ENCODE assay signal across 28 cellular contexts in the genomic region with DNA sequence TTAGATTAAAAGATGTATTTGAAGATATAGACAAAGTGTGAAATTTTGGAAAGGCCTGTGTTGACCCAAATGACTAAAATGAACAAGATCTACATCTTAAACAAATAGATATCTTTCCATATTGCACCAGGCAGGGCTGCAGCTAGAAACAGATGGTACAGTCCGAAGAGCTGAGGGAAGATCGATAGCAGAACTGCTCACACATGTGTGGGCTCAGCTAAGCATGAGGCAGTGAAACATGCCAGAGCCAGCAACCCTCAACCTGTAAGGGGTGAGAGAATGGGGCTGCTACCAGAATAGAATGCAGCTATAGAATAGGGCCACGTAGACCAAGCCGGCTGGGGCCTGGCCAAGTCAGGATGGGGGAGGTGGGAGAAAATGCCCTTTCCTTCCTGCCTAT.
"Had no signal": no experiment of that assay in that cellular context is flagged by ENCODE, and none has a peak within 500 bp of the region (broad histone marks: within the 10 kb centered on the region; RNA-seq: fewer than 3 reads in every experiment).

No MANE protein-coding gene starts in this region.

- H3K9me3 ChIP-seq: adrenal gland, body of pancreas, esophagus muscularis mucosa, gastrocnemius medialis, heart right ventricle had no signal

- H3K36me3 ChIP-seq: adrenal gland, esophagus muscularis mucosa, gastrocnemius medialis, heart right ventricle had no signal

- H2AFZ ChIP-seq: hepatocyte had no signal

- H3K4me2 ChIP-seq: hepatocyte had no signal

- DNase-seq: activated CD4-positive, alpha-beta memory T cell treated with anti-CD3 and anti-CD28 coated beads, Interleukin-2, amount 10 ng/mL, durations not matched to agents 7 days and 5 days; activated CD4-positive, alpha-beta T cell treated with anti-CD3 and anti-CD28 coated beads for 36 hours; activated CD4-positive, alpha-beta T cell treated with anti-CD3 and anti-CD28 coated beads, Interleukin-2, amount 10 ng/mL, durations not matched to agents 24 days and 14 days; activated CD4-positive, alpha-beta T cell treated with anti-CD3 and anti-CD28 coated beads, Interleukin-2, amount 50 U/mL, for 4 hours; activated CD4-positive, CD25-positive, alpha-beta regulatory T cell; activated CD4-positive, CD25-positive, alpha-beta regulatory T cell treated with anti-CD3 and anti-CD28 coated beads, Interleukin-2, amount 50 U/mL, for 72 hours; activated CD8-positive, alpha-beta memory T cell treated with anti-CD3 and anti-CD28 coated beads, Interleukin-2, amount 50 U/mL, for 48 hours; activated effector memory CD4-positive, alpha-beta T cell treated with Interleukin-2 at 50 U/mL for 16 hours; activated naive CD4-positive, alpha-beta T cell treated with anti-CD3 and anti-CD28 coated beads for 36 hours; activated naive CD8-positive, alpha-beta T cell treated with anti-CD3 and anti-CD28 coated beads for 36 hours; activated naive CD8-positive, alpha-beta T cell treated with anti-CD3 and anti-CD28 coated beads, Interleukin-2, amount 50 U/mL, for 24 hours; activated T-cell treated with anti-CD3 and anti-CD28 coated beads for 4 hours; activated T-cell treated with anti-CD3 and anti-CD28 coated beads, Interleukin-2, amount 50 U/mL, for 24 hours; adrenal gland; aorta; body of pancreas; caudate nucleus; cortex of kidney; dermis blood vessel endothelial cell; effector CD4-positive, alpha-beta T cell; effector memory CD8-positive, alpha-beta T cell; erythroblast; foreskin keratinocyte; gastrocnemius medialis; heart right ventricle; T-helper 2 cell had no signal

- H3K27ac ChIP-seq: adrenal gland, body of pancreas, esophagus muscularis mucosa, foreskin keratinocyte, gastrocnemius medialis, heart right ventricle, hepatocyte had no signal

- H3K4me3 ChIP-seq: adrenal gland, body of pancreas, esophagus muscularis mucosa, gastrocnemius medialis, heart right ventricle, hepatocyte had no signal

- H3K79me2 ChIP-seq: hepatocyte had no signal

- H3K27me3 ChIP-seq: adrenal gland, body of pancreas, esophagus muscularis mucosa, foreskin keratinocyte, gastrocnemius medialis, hepatocyte had no signal

- H3K4me1 ChIP-seq: adrenal gland, body of pancreas, esophagus muscularis mucosa, foreskin keratinocyte, gastrocnemius medialis, heart right ventricle had no signal
